In the genomic region with DNA sequence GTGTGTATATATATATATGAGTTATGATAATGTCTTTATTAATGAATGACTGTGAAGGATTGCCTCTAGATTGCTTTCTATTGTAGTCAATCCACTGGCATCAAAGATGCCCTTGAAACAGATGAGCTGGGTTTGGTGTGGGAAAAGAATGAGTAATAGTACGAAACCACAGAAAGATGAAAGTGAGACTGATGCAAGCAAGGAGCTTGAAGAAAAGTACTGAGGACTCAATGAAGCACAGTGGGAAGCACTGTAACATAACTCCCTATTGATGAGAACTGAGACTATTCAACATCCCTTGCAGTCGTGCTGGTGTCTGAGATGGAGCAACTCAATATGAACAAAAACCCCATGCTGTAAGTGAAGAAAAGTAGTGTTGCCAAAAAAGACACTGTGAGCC, we compare ENCODE assay signal across 13 cellular contexts.
DNase-seq lines count a peak whose midpoint lies in the region; ATAC-seq, FAIRE-seq and TF ChIP-seq lines count a peak whose summit lies in the region.
"Had no signal": no experiment of that assay in that cellular context is flagged by ENCODE, and none has a peak within 500 bp of the region (broad histone marks: within the 10 kb centered on the region; RNA-seq: fewer than 3 reads in every experiment).

No MANE protein-coding gene starts in this region.

- TF ChIP-seq CTCF in activated CD8-positive, alpha-beta T cell treated with anti-CD3 and anti-CD28 coated beads for 36 hours (IDR thresholded peaks at IDR 0.05): no peak
- TF ChIP-seq CTCF in bronchial epithelial cell (IDR thresholded peaks at IDR 0.05; ENCODE audit: insufficient read depth, low read length, severe bottlenecking): no peak

- intact Hi-C loops in activated CD8-positive, alpha-beta T cell treated with anti-CD3 and anti-CD28 coated beads for 36 hours (cut with micrococcal nuclease): no loop called here
- intact Hi-C loops in activated CD4-positive, alpha-beta T cell treated with anti-CD3 and anti-CD28 coated beads, Interleukin-2, amount 10 ng/mL, durations not matched to agents 24 days and 14 days (cut with micrococcal nuclease): no loop called here

- H3K36me3 Mint-ChIP-seq in activated CD8-positive, alpha-beta T cell treated with anti-CD3 and anti-CD28 coated beads for 36 hours (ENCODE audit: low read depth): no peaks in the 10 kb centered on the region
- H3K36me3 Mint-ChIP-seq in activated CD8-positive, alpha-beta T cell treated with anti-CD3 and anti-CD28 coated beads, Interleukin-2, amount 10 ng/mL, durations not matched to agents 7 days and 5 days (ENCODE audit: low read depth): no peaks in the 10 kb centered on the region
- H3K36me3 Mint-ChIP-seq in activated CD4-positive, alpha-beta T cell treated with anti-CD3 and anti-CD28 coated beads, Interleukin-2, amount 10 ng/mL, durations not matched to agents 24 days and 14 days (ENCODE audit: low read depth): no peaks in the 10 kb centered on the region
- H3K36me3 Mint-ChIP-seq: natural killer cell had no signal

- no peak overlapping the region for H3K4me3 ChIP-seq in bronchial epithelial cell (ENCODE audit: low read depth, low read length)
- H3K4me3 ChIP-seq: A549 had no signal

- no peaks in the 10 kb centered on the region for H3K36me3 ChIP-seq in bronchial epithelial cell (ENCODE audit: control insufficient read depth, insufficient read depth, low read length)

- DNase-seq in activated CD8-positive, alpha-beta T cell treated with anti-CD3 and anti-CD28 coated beads for 36 hours: no peak
- no peak for DNase-seq in activated CD8-positive, alpha-beta T cell treated with anti-CD3 and anti-CD28 coated beads, Interleukin-2, amount 10 ng/mL, durations not matched to agents 7 days and 5 days
- peak; percentile 14 for DNase-seq in HS-5 (ENCODE audit: low read depth)
- peak; percentile 72 for DNase-seq in bronchial epithelial cell (ENCODE audit: low read depth)
- peak; percentile 3 for DNase-seq in stromal cell of bone marrow (ENCODE audit: low read depth)
- no peak for DNase-seq in activated CD4-positive, alpha-beta T cell treated with anti-CD3 and anti-CD28 coated beads, Interleukin-2, amount 50 U/mL, for 48 hours
- DNase-seq in ureter (ENCODE audit: low spot score): no peak
- DNase-seq in activated CD4-positive, alpha-beta T cell treated with anti-CD3 and anti-CD28 coated beads, Interleukin-2, amount 10 ng/mL, durations not matched to agents 24 days and 14 days: no peak
- DNase-seq: DMS53, natural killer cell, NCI-H187 treated with DMSO at 0.1 percent for 48 hours had no signal

- no peak overlapping the region for H3K4me3 Mint-ChIP-seq in activated CD8-positive, alpha-beta T cell treated with anti-CD3 and anti-CD28 coated beads for 36 hours
- no peak overlapping the region for H3K4me3 Mint-ChIP-seq in activated CD8-positive, alpha-beta T cell treated with anti-CD3 and anti-CD28 coated beads, Interleukin-2, amount 10 ng/mL, durations not matched to agents 7 days and 5 days
- no peak overlapping the region for H3K4me3 Mint-ChIP-seq in activated CD4-positive, alpha-beta T cell treated with anti-CD3 and anti-CD28 coated beads, Interleukin-2, amount 10 ng/mL, durations not matched to agents 24 days and 14 days
- H3K4me3 Mint-ChIP-seq: natural killer cell had no signal

- POLR2A ChIA-PET in activated CD8-positive, alpha-beta T cell treated with anti-CD3 and anti-CD28 coated beads for 36 hours (lab: Charles Lee): no interaction called here
- POLR2A ChIA-PET in activated CD8-positive, alpha-beta T cell treated with anti-CD3 and anti-CD28 coated beads, Interleukin-2, amount 10 ng/mL, durations not matched to agents 7 days and 5 days (lab: Charles Lee): no interaction called here

- CTCF ChIA-PET in activated CD8-positive, alpha-beta T cell treated with anti-CD3 and anti-CD28 coated beads for 36 hours (lab: Charles Lee): no interaction called here
- CTCF ChIA-PET in activated CD8-positive, alpha-beta T cell treated with anti-CD3 and anti-CD28 coated beads, Interleukin-2, amount 10 ng/mL, durations not matched to agents 7 days and 5 days (lab: Charles Lee): no interaction called here

- no peaks in the 10 kb centered on the region for H3K27me3 ChIP-seq in bronchial epithelial cell (ENCODE audit: control insufficient read depth, insufficient read depth, low read length)

- no peak for FAIRE-seq in bronchial epithelial cell (lab: Jason Lieb, UNC)
- FAIRE-seq: A549 had no signal

- H3K4me1 Mint-ChIP-seq in activated CD8-positive, alpha-beta T cell treated with anti-CD3 and anti-CD28 coated beads for 36 hours (ENCODE audit: low read depth): no peaks in the 10 kb centered on the region
- H3K4me1 Mint-ChIP-seq in activated CD8-positive, alpha-beta T cell treated with anti-CD3 and anti-CD28 coated beads, Interleukin-2, amount 10 ng/mL, durations not matched to agents 7 days and 5 days (ENCODE audit: low read depth): no peaks in the 10 kb centered on the region
- H3K4me1 Mint-ChIP-seq in activated CD4-positive, alpha-beta T cell treated with anti-CD3 and anti-CD28 coated beads, Interleukin-2, amount 10 ng/mL, durations not matched to agents 24 days and 14 days: no peaks in the 10 kb centered on the region
- H3K4me1 Mint-ChIP-seq: natural killer cell had no signal

- peaks cover 10% of the 10 kb centered on the region for H3K9me3 Mint-ChIP-seq in activated CD8-positive, alpha-beta T cell treated with anti-CD3 and anti-CD28 coated beads for 36 hours
- H3K9me3 Mint-ChIP-seq in activated CD8-positive, alpha-beta T cell treated with anti-CD3 and anti-CD28 coated beads, Interleukin-2, amount 10 ng/mL, durations not matched to agents 7 days and 5 days (ENCODE audit: insufficient read depth): peaks cover 8% of the 10 kb centered on the region
- H3K9me3 Mint-ChIP-seq in activated CD4-positive, alpha-beta T cell treated with anti-CD3 and anti-CD28 coated beads, Interleukin-2, amount 10 ng/mL, durations not matched to agents 24 days and 14 days: no peaks in the 10 kb centered on the region

- H3K27ac Mint-ChIP-seq in activated CD8-positive, alpha-beta T cell treated with anti-CD3 and anti-CD28 coated beads for 36 hours: no peak overlapping the region
- no peak overlapping the region for H3K27ac Mint-ChIP-seq in activated CD8-positive, alpha-beta T cell treated with anti-CD3 and anti-CD28 coated beads, Interleukin-2, amount 10 ng/mL, durations not matched to agents 7 days and 5 days
- H3K27ac Mint-ChIP-seq in activated CD4-positive, alpha-beta T cell treated with anti-CD3 and anti-CD28 coated beads, Interleukin-2, amount 10 ng/mL, durations not matched to agents 24 days and 14 days: no peak overlapping the region
- H3K27ac Mint-ChIP-seq: natural killer cell had no signal

- peak; percentile 17 for ATAC-seq in activated CD8-positive, alpha-beta T cell treated with anti-CD3 and anti-CD28 coated beads for 36 hours
- ATAC-seq in activated CD8-positive, alpha-beta T cell treated with anti-CD3 and anti-CD28 coated beads, Interleukin-2, amount 10 ng/mL, durations not matched to agents 7 days and 5 days: no peak
- ATAC-seq: A549, esophagus mucosa, natural killer cell had no signal

- no peaks in the 10 kb centered on the region for H3K27me3 Mint-ChIP-seq in activated CD8-positive, alpha-beta T cell treated with anti-CD3 and anti-CD28 coated beads for 36 hours
- no peaks in the 10 kb centered on the region for H3K27me3 Mint-ChIP-seq in activated CD8-positive, alpha-beta T cell treated with anti-CD3 and anti-CD28 coated beads, Interleukin-2, amount 10 ng/mL, durations not matched to agents 7 days and 5 days (ENCODE audit: low read depth)
- no peaks in the 10 kb centered on the region for H3K27me3 Mint-ChIP-seq in activated CD4-positive, alpha-beta T cell treated with anti-CD3 and anti-CD28 coated beads, Interleukin-2, amount 10 ng/mL, durations not matched to agents 24 days and 14 days

Comparison
In these comparisons a context has a peak if more than half of its experiments do, and no peak if none do; other contexts are left out.
1. DNase-seq: peak in HS-5 (single experiment), bronchial epithelial cell (single experiment) and stromal cell of bone marrow (single experiment); none in activated CD8-positive, alpha-beta T cell treated with anti-CD3 and anti-CD28 coated beads for 36 hours (single experiment), activated CD8-positive, alpha-beta T cell treated with anti-CD3 and anti-CD28 coated beads, Interleukin-2, amount 10 ng/mL, durations not matched to agents 7 days and 5 days (single experiment), activated CD4-positive, alpha-beta T cell treated with anti-CD3 and anti-CD28 coated beads, Interleukin-2, amount 50 U/mL, for 48 hours (0 of 2), ureter (single experiment) and activated CD4-positive, alpha-beta T cell treated with anti-CD3 and anti-CD28 coated beads, Interleukin-2, amount 10 ng/mL, durations not matched to agents 24 days and 14 days (single experiment).